In the genomic region with DNA sequence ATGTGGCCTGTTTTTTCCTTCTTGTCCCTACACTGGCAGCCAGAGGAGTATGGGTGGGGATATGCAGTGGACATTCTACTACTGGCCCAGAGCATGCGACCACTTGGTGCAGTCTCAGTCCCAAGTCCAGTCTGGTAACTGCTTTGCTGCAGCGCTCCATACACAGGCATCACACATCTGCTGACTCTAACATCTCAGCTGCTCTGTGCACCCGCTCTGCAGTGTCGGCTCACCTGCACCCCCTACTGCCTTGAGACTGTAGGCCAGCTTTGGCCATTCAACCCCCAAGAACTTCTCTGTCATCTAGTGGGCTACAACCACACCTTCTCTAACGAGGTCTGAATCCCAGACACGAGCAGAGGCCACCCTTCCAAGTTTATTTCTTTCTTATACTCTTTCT, we compare ENCODE assay signal across 1 cellular context.
TF ChIP-seq lines count a peak whose summit lies in the region.

No MANE protein-coding gene starts in this region.

TF ChIP-seq in GM23338, 12 proteins besides CTCF, POLR2A, EP300 and RAD21 (continued from another document):
- TF ChIP-seq, protein P1, sequence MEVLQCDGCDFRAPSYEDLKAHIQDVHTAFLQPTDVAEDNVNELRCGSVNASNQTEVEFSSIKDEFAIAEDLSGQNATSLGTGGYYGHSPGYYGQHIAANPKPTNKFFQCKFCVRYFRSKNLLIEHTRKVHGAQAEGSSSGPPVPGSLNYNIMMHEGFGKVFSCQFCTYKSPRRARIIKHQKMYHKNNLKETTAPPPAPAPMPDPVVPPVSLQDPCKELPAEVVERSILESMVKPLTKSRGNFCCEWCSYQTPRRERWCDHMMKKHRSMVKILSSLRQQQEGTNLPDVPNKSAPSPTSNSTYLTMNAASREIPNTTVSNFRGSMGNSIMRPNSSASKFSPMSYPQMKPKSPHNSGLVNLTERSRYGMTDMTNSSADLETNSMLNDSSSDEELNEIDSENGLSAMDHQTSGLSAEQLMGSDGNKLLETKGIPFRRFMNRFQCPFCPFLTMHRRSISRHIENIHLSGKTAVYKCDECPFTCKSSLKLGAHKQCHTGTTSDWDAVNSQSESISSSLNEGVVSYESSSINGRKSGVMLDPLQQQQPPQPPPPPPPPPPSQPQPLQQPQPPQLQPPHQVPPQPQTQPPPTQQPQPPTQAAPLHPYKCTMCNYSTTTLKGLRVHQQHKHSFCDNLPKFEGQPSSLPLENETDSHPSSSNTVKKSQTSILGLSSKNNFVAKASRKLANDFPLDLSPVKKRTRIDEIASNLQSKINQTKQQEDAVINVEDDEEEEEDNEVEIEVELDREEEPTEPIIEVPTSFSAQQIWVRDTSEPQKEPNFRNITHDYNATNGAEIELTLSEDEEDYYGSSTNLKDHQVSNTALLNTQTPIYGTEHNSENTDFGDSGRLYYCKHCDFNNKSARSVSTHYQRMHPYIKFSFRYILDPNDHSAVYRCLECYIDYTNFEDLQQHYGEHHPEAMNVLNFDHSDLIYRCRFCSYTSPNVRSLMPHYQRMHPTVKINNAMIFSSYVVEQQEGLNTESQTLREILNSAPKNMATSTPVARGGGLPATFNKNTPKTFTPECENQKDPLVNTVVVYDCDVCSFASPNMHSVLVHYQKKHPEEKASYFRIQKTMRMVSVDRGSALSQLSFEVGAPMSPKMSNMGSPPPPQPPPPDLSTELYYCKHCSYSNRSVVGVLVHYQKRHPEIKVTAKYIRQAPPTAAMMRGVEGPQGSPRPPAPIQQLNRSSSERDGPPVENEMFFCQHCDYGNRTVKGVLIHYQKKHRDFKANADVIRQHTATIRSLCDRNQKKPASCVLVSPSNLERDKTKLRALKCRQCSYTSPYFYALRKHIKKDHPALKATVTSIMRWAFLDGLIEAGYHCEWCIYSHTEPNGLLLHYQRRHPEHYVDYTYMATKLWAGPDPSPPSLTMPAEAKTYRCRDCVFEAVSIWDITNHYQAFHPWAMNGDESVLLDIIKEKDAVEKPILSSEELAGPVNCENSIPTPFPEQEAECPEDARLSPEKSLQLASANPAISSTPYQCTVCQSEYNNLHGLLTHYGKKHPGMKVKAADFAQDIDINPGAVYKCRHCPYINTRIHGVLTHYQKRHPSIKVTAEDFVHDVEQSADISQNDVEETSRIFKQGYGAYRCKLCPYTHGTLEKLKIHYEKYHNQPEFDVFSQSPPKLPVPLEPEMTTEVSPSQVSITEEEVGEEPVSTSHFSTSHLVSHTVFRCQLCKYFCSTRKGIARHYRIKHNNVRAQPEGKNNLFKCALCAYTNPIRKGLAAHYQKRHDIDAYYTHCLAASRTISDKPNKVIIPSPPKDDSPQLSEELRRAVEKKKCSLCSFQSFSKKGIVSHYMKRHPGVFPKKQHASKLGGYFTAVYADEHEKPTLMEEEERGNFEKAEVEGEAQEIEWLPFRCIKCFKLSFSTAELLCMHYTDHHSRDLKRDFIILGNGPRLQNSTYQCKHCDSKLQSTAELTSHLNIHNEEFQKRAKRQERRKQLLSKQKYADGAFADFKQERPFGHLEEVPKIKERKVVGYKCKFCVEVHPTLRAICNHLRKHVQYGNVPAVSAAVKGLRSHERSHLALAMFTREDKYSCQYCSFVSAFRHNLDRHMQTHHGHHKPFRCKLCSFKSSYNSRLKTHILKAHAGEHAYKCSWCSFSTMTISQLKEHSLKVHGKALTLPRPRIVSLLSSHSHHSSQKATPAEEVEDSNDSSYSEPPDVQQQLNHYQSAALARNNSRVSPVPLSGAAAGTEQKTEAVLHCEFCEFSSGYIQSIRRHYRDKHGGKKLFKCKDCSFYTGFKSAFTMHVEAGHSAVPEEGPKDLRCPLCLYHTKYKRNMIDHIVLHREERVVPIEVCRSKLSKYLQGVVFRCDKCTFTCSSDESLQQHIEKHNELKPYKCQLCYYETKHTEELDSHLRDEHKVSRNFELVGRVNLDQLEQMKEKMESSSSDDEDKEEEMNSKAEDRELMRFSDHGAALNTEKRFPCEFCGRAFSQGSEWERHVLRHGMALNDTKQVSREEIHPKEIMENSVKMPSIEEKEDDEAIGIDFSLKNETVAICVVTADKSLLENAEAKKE (CRISPR knock-in tag; IDR thresholded peaks at IDR 0.05): peak; percentile 89
